ENCODE assay signal across 28 cellular contexts in the genomic region with DNA sequence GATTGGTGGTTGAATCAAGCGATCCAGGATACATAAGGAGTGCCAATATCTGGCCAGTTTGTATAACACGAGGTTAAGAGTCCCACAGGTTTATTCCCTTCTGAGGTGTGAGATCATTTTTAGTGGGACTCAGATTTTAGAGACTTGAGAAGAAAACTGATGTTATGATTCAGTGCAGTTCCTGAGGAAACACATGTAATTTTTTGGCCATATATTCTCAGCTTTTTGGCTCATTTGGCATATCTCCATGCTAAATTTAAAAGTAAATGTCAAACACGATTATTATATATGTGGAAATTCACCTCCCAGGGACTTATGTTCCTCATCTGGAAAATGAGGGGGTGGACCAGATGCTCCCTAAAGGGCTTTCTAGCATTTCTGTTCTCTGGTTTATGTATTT.
"Had no signal": no experiment of that assay in that cellular context is flagged by ENCODE, and none has a peak within 500 bp of the region (broad histone marks: within the 10 kb centered on the region; RNA-seq: fewer than 3 reads in every experiment).

No MANE protein-coding gene starts in this region.

- ATAC-seq: activated CD4-positive, alpha-beta T cell treated with anti-CD3 and anti-CD28 coated beads for 36 hours; activated T-cell treated with anti-CD3 and anti-CD28 coated beads, Interleukin-2, amount 50 U/mL, for 72 hours; body of pancreas; Panc1; Right ventricle myocardium inferior; T-cell had no signal

- H3K27me3 ChIP-seq: body of pancreas had no signal

- H3K9me3 ChIP-seq: body of pancreas had no signal

- H3K27ac ChIP-seq: body of pancreas, SK-N-MC, WERI-Rb-1 had no signal

- H3K4me3 ChIP-seq: body of pancreas, SK-N-MC had no signal

- H3K9me3 Mint-ChIP-seq: activated CD4-positive, alpha-beta memory T cell treated with anti-CD3 and anti-CD28 coated beads, Interleukin-2, amount 10 ng/mL, durations not matched to agents 7 days and 5 days; activated T-cell treated with anti-CD3 and anti-CD28 coated beads, Interleukin-2, amount 50 U/mL, for 72 hours; activated T-helper 2 cell treated with anti-CD3 and anti-CD28 coated beads, Interferon-gamma antibody, Interleukin-2, Interleukin-4, amounts not matched to agents 10 μg/mL and 5 μg/mL and 100 μg/mL, durations not matched to agents 14 hours and 24 hours and 36 hours; T-cell had no signal

- H3K36me3 Mint-ChIP-seq: activated naive CD8-positive, alpha-beta T cell treated with anti-CD3 and anti-CD28 coated beads, Interleukin-2, amount 10 ng/mL, durations not matched to agents 7 days and 5 days; T-cell had no signal

- H3K4me1 ChIP-seq: body of pancreas had no signal

- DNase-seq: activated CD4-positive, alpha-beta memory T cell treated with anti-CD3 and anti-CD28 coated beads, Interleukin-2, amount 10 ng/mL, durations not matched to agents 7 days and 5 days; activated CD4-positive, alpha-beta T cell treated with anti-CD3 and anti-CD28 coated beads for 36 hours; activated CD4-positive, alpha-beta T cell treated with anti-CD3 and anti-CD28 coated beads, Interleukin-2, amount 50 U/mL, for 1 hour; activated naive CD4-positive, alpha-beta T cell treated with anti-CD3 and anti-CD28 coated beads, Interleukin-2, amount 50 U/mL, for 16 hours; activated naive CD8-positive, alpha-beta T cell treated with anti-CD3 and anti-CD28 coated beads, Interleukin-2, amount 10 ng/mL, durations not matched to agents 7 days and 5 days; activated T-cell treated with anti-CD3 and anti-CD28 coated beads for 4 hours; activated T-cell treated with anti-CD3 and anti-CD28 coated beads, Interleukin-2, amount 50 U/mL, for 72 hours; aorta; body of pancreas; central memory CD4-positive, alpha-beta T cell; Karpas-422; MM.1S; NCI-H1105; NCI-H1436; NCI-H1694 treated with DMSO at 0.1 percent for 48 hours; NCI-H2029 treated with DMSO at 0.1 percent for 48 hours; NCI-H510A treated with DMSO at 0.1 percent for 48 hours; NCI-H69; NK-92 treated with Interleukin-12 subunit alpha and Interleukin-12 subunit beta, amount 100 ng/mL, for 24 hours; OCI-M1; RPMI8226; T-cell; T-helper 2 cell; WERI-Rb-1 had no signal

- H3K4me1 Mint-ChIP-seq: activated CD4-positive, alpha-beta memory T cell treated with anti-CD3 and anti-CD28 coated beads, Interleukin-2, amount 10 ng/mL, durations not matched to agents 7 days and 5 days; activated CD4-positive, alpha-beta T cell treated with anti-CD3 and anti-CD28 coated beads for 36 hours; activated naive CD8-positive, alpha-beta T cell treated with anti-CD3 and anti-CD28 coated beads, Interleukin-2, amount 10 ng/mL, durations not matched to agents 7 days and 5 days; T-cell had no signal

- H3K27ac Mint-ChIP-seq: activated CD4-positive, alpha-beta memory T cell treated with anti-CD3 and anti-CD28 coated beads, Interleukin-2, amount 10 ng/mL, durations not matched to agents 7 days and 5 days; activated CD4-positive, alpha-beta T cell treated with anti-CD3 and anti-CD28 coated beads for 36 hours; activated naive CD8-positive, alpha-beta T cell treated with anti-CD3 and anti-CD28 coated beads, Interleukin-2, amount 10 ng/mL, durations not matched to agents 7 days and 5 days; activated T-cell treated with anti-CD3 and anti-CD28 coated beads, Interleukin-2, amount 50 U/mL, for 72 hours; activated T-helper 2 cell treated with anti-CD3 and anti-CD28 coated beads, Interferon-gamma antibody, Interleukin-2, Interleukin-4, amounts not matched to agents 10 μg/mL and 5 μg/mL and 100 μg/mL, durations not matched to agents 14 hours and 24 hours and 36 hours; T-cell had no signal

- H3K4me3 Mint-ChIP-seq: activated CD4-positive, alpha-beta memory T cell treated with anti-CD3 and anti-CD28 coated beads, Interleukin-2, amount 10 ng/mL, durations not matched to agents 7 days and 5 days; activated CD4-positive, alpha-beta T cell treated with anti-CD3 and anti-CD28 coated beads for 36 hours; activated naive CD8-positive, alpha-beta T cell treated with anti-CD3 and anti-CD28 coated beads, Interleukin-2, amount 10 ng/mL, durations not matched to agents 7 days and 5 days; activated T-cell treated with anti-CD3 and anti-CD28 coated beads, Interleukin-2, amount 50 U/mL, for 72 hours; T-cell had no signal

- H3K36me3 ChIP-seq: WERI-Rb-1 had no signal
